ENCODE assay signal across 14 cellular contexts in the genomic region with DNA sequence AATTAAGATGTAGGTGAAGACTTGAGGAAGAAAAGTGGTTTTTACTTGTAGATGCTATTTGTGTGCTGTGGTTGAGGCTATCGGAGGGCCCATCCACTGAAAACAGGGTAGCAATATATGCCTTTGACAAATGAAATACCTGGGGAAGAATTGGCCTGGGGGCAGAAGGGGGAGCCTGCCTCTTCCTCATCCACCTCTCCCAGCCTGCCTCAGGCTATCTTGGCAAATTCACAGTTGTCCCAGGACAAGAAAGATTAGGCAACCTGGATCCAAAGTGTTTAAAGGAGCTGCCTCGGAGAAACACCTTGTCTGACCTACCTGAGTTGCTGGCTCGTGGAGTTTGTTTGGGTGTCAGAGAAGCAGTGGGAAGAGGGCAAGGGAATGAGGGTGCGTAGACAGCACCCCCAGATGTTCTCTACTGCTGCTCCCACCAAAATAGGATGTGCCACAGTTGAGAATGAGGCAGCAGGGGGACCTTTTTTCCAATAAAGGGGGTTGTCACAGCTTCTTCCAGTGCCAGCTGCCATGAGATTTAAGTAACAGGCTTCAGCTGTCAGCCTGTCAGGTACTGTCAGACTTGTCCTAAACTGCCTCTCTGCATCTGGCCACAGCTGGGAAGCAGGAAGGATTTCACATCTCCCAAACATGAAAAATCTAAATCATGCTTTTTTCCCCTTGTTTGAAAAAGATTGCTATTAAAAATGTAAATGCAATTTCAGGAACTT. TPM values are rescaled to one million over a fixed set of nuclear protein-coding genes. Genes with fewer than 3 reads are reported as not detected.
DNase-seq lines count a peak whose midpoint lies in the region; ATAC-seq, FAIRE-seq and TF ChIP-seq lines count a peak whose summit lies in the region.
"Had no signal": no experiment of that assay in that cellular context is flagged by ENCODE, and none has a peak within 500 bp of the region (broad histone marks: within the 10 kb centered on the region; RNA-seq: fewer than 3 reads in every experiment).

No MANE protein-coding gene starts in this region.

- H3K27ac ChIP-seq in A549 (peak overlapping the region in 1 of 2 experiments; percentile 72; a peak in 4 of 6 replicates), HUES64 (ENCODE audit: low read depth, low read length) (peak overlapping the region; percentile 66; the same call in 1 of the 2 replicates), osteoblast (ENCODE audit: low read depth, low read length) (peak overlapping the region; percentile 40)

- H4K20me1 ChIP-seq in osteoblast (ENCODE audit: insufficient read depth, low read length): peaks cover 25% of the 10 kb centered on the region

- H3K36me3 ChIP-seq in HUES64 (ENCODE audit: insufficient read depth, low read length) (peaks cover 62% of the 10 kb centered on the region), osteoblast (ENCODE audit: insufficient read depth, low read length) (peaks cover 40% of the 10 kb centered on the region)
- H3K36me3 ChIP-seq: pancreas had no signal

- no peaks in the 10 kb centered on the region for H3K9me3 ChIP-seq in A549
- H3K9me3 ChIP-seq in HUES64 (ENCODE audit: insufficient read depth, low read depth, low read length): no peaks in the 10 kb centered on the region
- H3K9me3 ChIP-seq in osteoblast (ENCODE audit: low read depth, low read length): no peaks in the 10 kb centered on the region
- H3K9me3 ChIP-seq: pancreas, testis had no signal

- CTCF ChIA-PET in A549 (lab: Yijun Ruan, JAX): interaction anchor here (0.6 to 1.7 kb wide), 9 partner anchors 8 to 227 kb away, joined by 3 to 7 read pairs (median 4); no protein-coding TSS in a partner anchor

- TF ChIP-seq POLR2A in A549 (IDR thresholded peaks at IDR 0.05; ENCODE audit: low read length): no peak

- peaks cover 88% of the 10 kb centered on the region for H3K79me2 ChIP-seq in osteoblast (ENCODE audit: insufficient read depth, low read length)

- TF ChIP-seq RAD21 in A549 (conservative IDR thresholded peaks at IDR 0.05 in 1 of 2, IDR thresholded peaks at IDR 0.05 in 1 of 2): no peak

- DNase-seq in A549 (ENCODE audit: low read depth in 1 of 2, low spot score in 1 of 2): no peak
- DNase-seq in epithelial cell of esophagus (ENCODE audit: low read depth): peak; percentile 33
- DNase-seq in osteoblast (ENCODE audit: insufficient read length, low spot score, missing footprints): no peak
- DNase-seq in amygdala (lab: John Stamatoyannopoulos, UW): no peak
- DNase-seq in Ammon's horn (ENCODE audit: low spot score): no peak
- DNase-seq in SIG-M5 (lab: John Stamatoyannopoulos, UW): no peak
- no peak for DNase-seq in GM13976 (ENCODE audit: low spot score)
- DNase-seq: activated CD8-positive, alpha-beta memory T cell treated with anti-CD3 and anti-CD28 coated beads, Interleukin-2, amount 10 ng/mL, durations not matched to agents 7 days and 5 days; NCI-H1436; OCI-M1; pancreas; T1000; testis had no signal

- ATAC-seq in A549: no peak
- ATAC-seq: activated CD8-positive, alpha-beta memory T cell treated with anti-CD3 and anti-CD28 coated beads, Interleukin-2, amount 10 ng/mL, durations not matched to agents 7 days and 5 days had no signal

- H3K4me2 ChIP-seq in A549: peak overlapping the region; percentile 39
- H3K4me2 ChIP-seq in osteoblast (ENCODE audit: insufficient read depth, low read length): peak overlapping the region; percentile 6

- H3K4me1 ChIP-seq in A549 (peaks cover 26% of the 10 kb centered on the region), HUES64 (ENCODE audit: insufficient read depth, low read length) (peaks cover 18% of the 10 kb centered on the region), osteoblast (ENCODE audit: insufficient read depth, low read length) (peaks cover 35% of the 10 kb centered on the region)
- H3K4me1 ChIP-seq: pancreas had no signal

- WGBS in A549 (ENCODE audit: missing lambda C conversion rate): 89% methylated on average over 4 of the region's 4 CpGs
- 82% methylated on average over 4 of the region's 4 CpGs for WGBS in HUES64

- POLR2A ChIA-PET in A549 (lab: Yijun Ruan, JAX): interaction anchor here (0.8 to 1.4 kb wide), 2 partner anchors 8 to 10 kb away, joined by 3 to 6 read pairs; no protein-coding TSS in a partner anchor

- H3K9ac ChIP-seq in HUES64 (ENCODE audit: low read depth, low read length): no peak overlapping the region

- no peak for TF ChIP-seq EP300 in A549 (IDR thresholded peaks at IDR 0.05)

- no peak overlapping the region for H2AFZ ChIP-seq in osteoblast (ENCODE audit: low read length)

- FAIRE-seq in A549 (lab: Jason Lieb, UNC): no peak
- FAIRE-seq: pancreas had no signal

- H3K4me3 ChIP-seq in A549 (no peak overlapping the region), HUES64 (ENCODE audit: low read length) (no peak overlapping the region), epithelial cell of esophagus (ENCODE audit: low read length) (no peak overlapping the region), osteoblast (ENCODE audit: insufficient read depth, low read length) (no peak overlapping the region)
- H3K4me3 ChIP-seq: pancreas, testis had no signal

- H3K27me3 ChIP-seq in HUES64 (ENCODE audit: insufficient read depth, low read length) (no peaks in the 10 kb centered on the region), osteoblast (ENCODE audit: insufficient read depth, low read length) (no peaks in the 10 kb centered on the region)
- H3K27me3 ChIP-seq: pancreas, testis had no signal

- TF ChIP-seq CTCF in A549 (IDR thresholded peaks at IDR 0.05) (no peak), epithelial cell of esophagus (IDR thresholded peaks at IDR 0.05; ENCODE audit: insufficient read depth, low read depth, low read length, missing control alignments) (no peak), osteoblast (IDR thresholded peaks at IDR 0.05; ENCODE audit: extremely low read depth, low read depth, low read length) (no peak), GM13976 (IDR thresholded peaks at IDR 0.05; ENCODE audit: borderline replicate concordance, control extremely low read depth, extremely low read depth, insufficient read depth, missing control alignments) (no peak)

- in situ Hi-C loops in GM13976 (cut with MboI; ENCODE audit: low sequenced_read_pairs, unreplicated experiment): no loop called here

TF ChIP-seq in A549, 52 proteins besides CTCF, POLR2A, EP300 and RAD21 (continues in another document):
- TF ChIP-seq, protein P1, sequence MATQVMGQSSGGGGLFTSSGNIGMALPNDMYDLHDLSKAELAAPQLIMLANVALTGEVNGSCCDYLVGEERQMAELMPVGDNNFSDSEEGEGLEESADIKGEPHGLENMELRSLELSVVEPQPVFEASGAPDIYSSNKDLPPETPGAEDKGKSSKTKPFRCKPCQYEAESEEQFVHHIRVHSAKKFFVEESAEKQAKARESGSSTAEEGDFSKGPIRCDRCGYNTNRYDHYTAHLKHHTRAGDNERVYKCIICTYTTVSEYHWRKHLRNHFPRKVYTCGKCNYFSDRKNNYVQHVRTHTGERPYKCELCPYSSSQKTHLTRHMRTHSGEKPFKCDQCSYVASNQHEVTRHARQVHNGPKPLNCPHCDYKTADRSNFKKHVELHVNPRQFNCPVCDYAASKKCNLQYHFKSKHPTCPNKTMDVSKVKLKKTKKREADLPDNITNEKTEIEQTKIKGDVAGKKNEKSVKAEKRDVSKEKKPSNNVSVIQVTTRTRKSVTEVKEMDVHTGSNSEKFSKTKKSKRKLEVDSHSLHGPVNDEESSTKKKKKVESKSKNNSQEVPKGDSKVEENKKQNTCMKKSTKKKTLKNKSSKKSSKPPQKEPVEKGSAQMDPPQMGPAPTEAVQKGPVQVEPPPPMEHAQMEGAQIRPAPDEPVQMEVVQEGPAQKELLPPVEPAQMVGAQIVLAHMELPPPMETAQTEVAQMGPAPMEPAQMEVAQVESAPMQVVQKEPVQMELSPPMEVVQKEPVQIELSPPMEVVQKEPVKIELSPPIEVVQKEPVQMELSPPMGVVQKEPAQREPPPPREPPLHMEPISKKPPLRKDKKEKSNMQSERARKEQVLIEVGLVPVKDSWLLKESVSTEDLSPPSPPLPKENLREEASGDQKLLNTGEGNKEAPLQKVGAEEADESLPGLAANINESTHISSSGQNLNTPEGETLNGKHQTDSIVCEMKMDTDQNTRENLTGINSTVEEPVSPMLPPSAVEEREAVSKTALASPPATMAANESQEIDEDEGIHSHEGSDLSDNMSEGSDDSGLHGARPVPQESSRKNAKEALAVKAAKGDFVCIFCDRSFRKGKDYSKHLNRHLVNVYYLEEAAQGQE (IDR thresholded peaks at IDR 0.05): no peak
- no peak for TF ChIP-seq HDAC2 (IDR thresholded peaks at IDR 0.05)
- TF ChIP-seq ELK1 (IDR thresholded peaks at IDR 0.05; ENCODE audit: low read depth, low read length): no peak
- no peak for TF ChIP-seq ZC3H11A (IDR thresholded peaks at IDR 0.05)
- no peak for TF ChIP-seq JUN (IDR thresholded peaks at IDR 0.05)

RNA-seq across cellular contexts. Expression of gene PLEKHO2, which starts 9.2 kb away (rescaled TPM):
- 2.8 and 2.9 TPM in 2 replicates for polyA plus RNA-seq in A549 (2011; rRNA removed)
- polyA plus RNA-seq in A549 (2012; cell fraction: cytosol; rRNA removed): 3.2 and 4.1 TPM in 2 replicates
- 14.3 and 16.2 TPM in 2 replicates for polyA plus RNA-seq in A549 (2012; cell fraction: nucleus; rRNA removed)
- polyA plus RNA-seq in A549 (2017; fragmentation: RNase III; extraction: RNeasy Plus Mini Kit Qiagen cat#74134 plus additional on column Dnase treatment): 3.7 to 3.9 TPM (median 3.8 TPM) in 3 replicates
- polyA minus RNA-seq in A549 (2011; rRNA and poly(A)+ RNA removed): 3.8 and 4.9 TPM in 2 replicates
- polyA plus RNA-seq in HUES64 (2013, experiment 1 of 2): 13.6 TPM
- polyA plus RNA-seq in HUES64 (2013, experiment 2 of 2): 13.0 TPM
- total RNA-seq in osteoblast: 38.3 and 41.6 TPM in 2 replicates

RNA-seq across cellular contexts. Expression of gene PIF1, which starts 25.5 kb away (rescaled TPM):
- polyA plus RNA-seq in A549 (2011; rRNA removed) (8.5 and 11.1 TPM in 2 replicates), A549 (2017; fragmentation: RNase III; extraction: RNeasy Plus Mini Kit Qiagen cat#74134 plus additional on column Dnase treatment) (24.9 to 25.4 TPM (median 25.3 TPM) in 3 replicates)
- polyA plus RNA-seq in A549 (2012; cell fraction: cytosol; rRNA removed): 27.5 and 29.2 TPM in 2 replicates
- polyA plus RNA-seq in A549 (2012; cell fraction: nucleus; rRNA removed): 210 and 257 TPM in 2 replicates
- 7.9 and 8.3 TPM in 2 replicates for polyA minus RNA-seq in A549 (2011; rRNA and poly(A)+ RNA removed)
- polyA plus RNA-seq in HUES64 (2013, experiment 1 of 2): 29.3 TPM
- 31.6 TPM for polyA plus RNA-seq in HUES64 (2013, experiment 2 of 2)
- total RNA-seq in osteoblast: 6.2 and 9.4 TPM in 2 replicates
